In the genomic region with DNA sequence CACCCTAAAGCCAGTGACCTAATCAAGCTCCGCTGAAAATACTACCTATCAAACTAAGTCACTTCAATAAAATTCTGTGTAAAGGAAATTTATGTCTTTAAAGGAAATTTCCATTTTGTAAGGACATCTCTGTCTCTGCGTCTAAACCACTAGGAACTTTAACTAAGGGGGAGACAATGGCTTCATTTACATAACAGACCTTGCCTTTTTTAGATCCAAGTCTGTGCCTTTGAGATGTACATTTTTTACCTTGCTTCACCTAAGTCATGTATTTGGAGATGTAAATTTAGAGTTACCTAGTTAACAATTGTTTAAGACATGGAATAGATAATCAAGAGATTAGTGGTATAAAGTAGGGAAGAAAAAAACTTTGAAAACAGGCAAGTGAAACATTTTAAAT, we compare ENCODE assay signal across 28 cellular contexts. TPM values are rescaled to one million over a fixed set of nuclear protein-coding genes. Genes with fewer than 3 reads are reported as not detected.
"Had no signal": no experiment of that assay in that cellular context is flagged by ENCODE, and none has a peak within 500 bp of the region (broad histone marks: within the 10 kb centered on the region; RNA-seq: fewer than 3 reads in every experiment).

No MANE protein-coding gene starts in this region.

- H3K27ac ChIP-seq: brain microvascular endothelial cell, cardiac muscle cell, Peyer's patch, RWPE1, SJSA1, VCaP had no signal

- H3K27me3 Mint-ChIP-seq: activated naive CD4-positive, alpha-beta T cell treated with anti-CD3 and anti-CD28 coated beads, Interleukin-2, amount 10 ng/mL, durations not matched to agents 7 days and 5 days had no signal

- H3K4me1 ChIP-seq: Peyer's patch, SJSA1 had no signal

- H3K27me3 ChIP-seq: brain microvascular endothelial cell, cardiac muscle cell, MG63, Peyer's patch, SJSA1 had no signal

- DNase-seq: activated CD4-positive, alpha-beta T cell treated with anti-CD3 and anti-CD28 coated beads for 36 hours; activated CD8-positive, alpha-beta memory T cell treated with anti-CD3 and anti-CD28 coated beads, Interleukin-2, amount 50 U/mL, for 4 hours; activated CD8-positive, alpha-beta T cell treated with anti-CD3 and anti-CD28 coated beads for 36 hours; activated gamma-delta T cell treated with Interleukin-2 at 50 U/mL for 16 hours; activated naive CD4-positive, alpha-beta T cell treated with anti-CD3 and anti-CD28 coated beads, Interleukin-2, amount 10 ng/mL, durations not matched to agents 7 days and 5 days; activated naive CD8-positive, alpha-beta T cell treated with anti-CD3 and anti-CD28 coated beads for 36 hours; activated T-cell treated with anti-CD3 and anti-CD28 coated beads, Interleukin-2, amount 50 U/mL, for 72 hours; brain microvascular endothelial cell; MG63; MV-4-11; NCI-H1105; NCI-H1436; NCI-H1694 treated with DMSO at 0.1 percent for 48 hours; NCI-H2029 treated with DMSO at 0.1 percent for 48 hours; NCI-H510A treated with DMSO at 0.1 percent for 48 hours; NCI-H69; NK-92 treated with Interleukin-12 subunit alpha and Interleukin-12 subunit beta, amount 100 ng/mL, for 24 hours; Peyer's patch; SHP77; T-helper 17 cell; T-helper 9 cell had no signal

- H3K4me3 ChIP-seq: cardiac muscle cell, MG63, Peyer's patch, SJSA1 had no signal

- H3K36me3 ChIP-seq: brain microvascular endothelial cell, cardiac muscle cell, MG63, Peyer's patch, SJSA1 had no signal

- H3K4me1 Mint-ChIP-seq: activated CD4-positive, alpha-beta T cell treated with anti-CD3 and anti-CD28 coated beads for 36 hours; activated naive CD4-positive, alpha-beta T cell treated with anti-CD3 and anti-CD28 coated beads, Interleukin-2, amount 10 ng/mL, durations not matched to agents 7 days and 5 days; activated naive CD8-positive, alpha-beta T cell treated with anti-CD3 and anti-CD28 coated beads for 36 hours; T-helper 17 cell had no signal

- H3K4me3 Mint-ChIP-seq: activated CD4-positive, alpha-beta T cell treated with anti-CD3 and anti-CD28 coated beads for 36 hours; activated CD8-positive, alpha-beta T cell treated with anti-CD3 and anti-CD28 coated beads for 36 hours; activated naive CD4-positive, alpha-beta T cell treated with anti-CD3 and anti-CD28 coated beads, Interleukin-2, amount 10 ng/mL, durations not matched to agents 7 days and 5 days; activated naive CD8-positive, alpha-beta T cell treated with anti-CD3 and anti-CD28 coated beads for 36 hours; activated T-cell treated with anti-CD3 and anti-CD28 coated beads, Interleukin-2, amount 50 U/mL, for 72 hours; T-helper 17 cell had no signal

- ATAC-seq: activated CD4-positive, alpha-beta T cell treated with anti-CD3 and anti-CD28 coated beads for 36 hours; activated CD8-positive, alpha-beta T cell treated with anti-CD3 and anti-CD28 coated beads for 36 hours; activated T-cell treated with anti-CD3 and anti-CD28 coated beads, Interleukin-2, amount 50 U/mL, for 72 hours; SK-N-SH treated with all-trans-retinoic acid at 6 μM for 48 hours; T-helper 17 cell had no signal

- H3K27ac Mint-ChIP-seq: activated CD4-positive, alpha-beta T cell treated with anti-CD3 and anti-CD28 coated beads for 36 hours; activated CD8-positive, alpha-beta T cell treated with anti-CD3 and anti-CD28 coated beads for 36 hours; activated naive CD4-positive, alpha-beta T cell treated with anti-CD3 and anti-CD28 coated beads, Interleukin-2, amount 10 ng/mL, durations not matched to agents 7 days and 5 days; activated naive CD8-positive, alpha-beta T cell treated with anti-CD3 and anti-CD28 coated beads for 36 hours; activated T-cell treated with anti-CD3 and anti-CD28 coated beads, Interleukin-2, amount 50 U/mL, for 72 hours; activated T-helper 2 cell treated with anti-CD3 and anti-CD28 coated beads, Interferon-gamma antibody, Interleukin-2, Interleukin-4, amounts not matched to agents 10 μg/mL and 5 μg/mL and 100 μg/mL, durations not matched to agents 14 hours and 24 hours and 36 hours; T-helper 17 cell had no signal

RNA-seq across cellular contexts. Expression of gene GLT6D1, which starts 10.2 kb away (rescaled TPM):
- total RNA-seq: activated CD4-positive, alpha-beta T cell treated with anti-CD3 and anti-CD28 coated beads for 36 hours; activated CD8-positive, alpha-beta T cell treated with anti-CD3 and anti-CD28 coated beads for 36 hours; activated naive CD8-positive, alpha-beta T cell treated with anti-CD3 and anti-CD28 coated beads for 36 hours; activated T-cell treated with anti-CD3 and anti-CD28 coated beads, Interleukin-2, amount 50 U/mL, for 72 hours; activated T-helper 2 cell treated with anti-CD3 and anti-CD28 coated beads, Interferon-gamma antibody, Interleukin-2, Interleukin-4, amounts not matched to agents 10 μg/mL and 5 μg/mL and 100 μg/mL, durations not matched to agents 14 hours and 24 hours and 36 hours; cardiac muscle cell; Peyer's patch; SJSA1; T-helper 17 cell had no signal
- polyA plus RNA-seq: adipose tissue, cardiac muscle cell had no signal

RNA-seq across cellular contexts. Expression of gene LCN9, which starts 13.6 kb away (rescaled TPM):
- total RNA-seq: activated CD4-positive, alpha-beta T cell treated with anti-CD3 and anti-CD28 coated beads for 36 hours; activated CD8-positive, alpha-beta T cell treated with anti-CD3 and anti-CD28 coated beads for 36 hours; activated naive CD8-positive, alpha-beta T cell treated with anti-CD3 and anti-CD28 coated beads for 36 hours; activated T-cell treated with anti-CD3 and anti-CD28 coated beads, Interleukin-2, amount 50 U/mL, for 72 hours; activated T-helper 2 cell treated with anti-CD3 and anti-CD28 coated beads, Interferon-gamma antibody, Interleukin-2, Interleukin-4, amounts not matched to agents 10 μg/mL and 5 μg/mL and 100 μg/mL, durations not matched to agents 14 hours and 24 hours and 36 hours; cardiac muscle cell; Peyer's patch; SJSA1; T-helper 17 cell had no signal

RNA-seq across cellular contexts. Expression of gene SOHLH1, which starts 49.8 kb away (rescaled TPM):
- total RNA-seq: activated CD4-positive, alpha-beta T cell treated with anti-CD3 and anti-CD28 coated beads for 36 hours; activated CD8-positive, alpha-beta T cell treated with anti-CD3 and anti-CD28 coated beads for 36 hours; activated naive CD8-positive, alpha-beta T cell treated with anti-CD3 and anti-CD28 coated beads for 36 hours; activated T-cell treated with anti-CD3 and anti-CD28 coated beads, Interleukin-2, amount 50 U/mL, for 72 hours; activated T-helper 2 cell treated with anti-CD3 and anti-CD28 coated beads, Interferon-gamma antibody, Interleukin-2, Interleukin-4, amounts not matched to agents 10 μg/mL and 5 μg/mL and 100 μg/mL, durations not matched to agents 14 hours and 24 hours and 36 hours; cardiac muscle cell; Peyer's patch; SJSA1; T-helper 17 cell had no signal
- polyA plus RNA-seq: adipose tissue, cardiac muscle cell had no signal

RNA-seq across cellular contexts. Expression of gene KCNT1, which starts 52.5 kb away (rescaled TPM):
- total RNA-seq: activated CD4-positive, alpha-beta T cell treated with anti-CD3 and anti-CD28 coated beads for 36 hours; activated CD8-positive, alpha-beta T cell treated with anti-CD3 and anti-CD28 coated beads for 36 hours; activated naive CD8-positive, alpha-beta T cell treated with anti-CD3 and anti-CD28 coated beads for 36 hours; activated T-cell treated with anti-CD3 and anti-CD28 coated beads, Interleukin-2, amount 50 U/mL, for 72 hours; activated T-helper 2 cell treated with anti-CD3 and anti-CD28 coated beads, Interferon-gamma antibody, Interleukin-2, Interleukin-4, amounts not matched to agents 10 μg/mL and 5 μg/mL and 100 μg/mL, durations not matched to agents 14 hours and 24 hours and 36 hours; SJSA1 had no signal
